In genomic region chr3:141064255-141064926, GRCh38 we compare ENCODE assay signal across 24 cellular contexts. TPM values are rescaled to one million over a fixed set of nuclear protein-coding genes. Genes with fewer than 3 reads are reported as not detected.
DNase-seq lines count a peak whose midpoint lies in the region; ATAC-seq and TF ChIP-seq lines count a peak whose summit lies in the region.
"Had no signal": no experiment of that assay in that cellular context is flagged by ENCODE, and none has a peak within 500 bp of the region (broad histone marks: within the 10 kb centered on the region; RNA-seq: fewer than 3 reads in every experiment).

No MANE protein-coding gene starts in this region.

- H3K9ac ChIP-seq in Loucy (ENCODE audit: low read depth, low read length, poor library complexity, severe bottlenecking) = peak overlapping the region; percentile 67
- no peak overlapping the region for H3K9ac ChIP-seq in mesenchymal stem cell (ENCODE audit: low read length)
- H3K9ac ChIP-seq: SK-N-SH had no signal

- no peak overlapping the region for H3K14ac ChIP-seq in mesenchymal stem cell (ENCODE audit: low read length in 2 of 2)

- no peaks in the 10 kb centered on the region for H3K9me2 ChIP-seq in Loucy (replicated peaks; ENCODE audit: low read depth, low read length)
- H3K9me2 ChIP-seq: SK-N-SH had no signal

- no peak overlapping the region for H3K18ac ChIP-seq in mesenchymal stem cell (ENCODE audit: low read depth in 1 of 2, low read length in 2 of 2)

- no peaks in the 10 kb centered on the region for H3K27me3 ChIP-seq in Loucy (ENCODE audit: insufficient read depth, low read length, poor library complexity, severe bottlenecking)
- peaks cover 15 to 23% of the 10 kb centered on the region in 2 experiments for H3K27me3 ChIP-seq in mesenchymal stem cell (ENCODE audit: control insufficient read depth in 1 of 2, insufficient read depth in 1 of 2, low read length in 2 of 2)
- no peaks in the 10 kb centered on the region for H3K27me3 ChIP-seq in sigmoid colon
- H3K27me3 ChIP-seq: ascending aorta, gastroesophageal sphincter, thyroid gland had no signal

- H4K8ac ChIP-seq in mesenchymal stem cell (ENCODE audit: low read length) = no peak overlapping the region

- H2BK5ac ChIP-seq in mesenchymal stem cell (ENCODE audit: low read depth, low read length, poor library complexity, severe bottlenecking) = no peak overlapping the region

- H3K4me1 ChIP-seq in Loucy (ENCODE audit: insufficient read depth, low read length, poor library complexity, severe bottlenecking) = peaks cover 22% of the 10 kb centered on the region
- peaks cover 9% of the 10 kb centered on the region for H3K4me1 ChIP-seq in mesenchymal stem cell (ENCODE audit: control insufficient read depth, insufficient read depth, low read depth, low read length)
- no peaks in the 10 kb centered on the region for H3K4me1 ChIP-seq in sigmoid colon
- H3K4me1 ChIP-seq: ascending aorta, gastroesophageal sphincter, lower lobe of right lung, stomach, thyroid gland had no signal

- no peak overlapping the region for H4K91ac ChIP-seq in mesenchymal stem cell (ENCODE audit: low read length)

- no peak overlapping the region for H2BK12ac ChIP-seq in mesenchymal stem cell (ENCODE audit: low read length in 2 of 2)

- H2AFZ ChIP-seq in Loucy (ENCODE audit: low read length) (peak overlapping the region; percentile 89), mesenchymal stem cell (ENCODE audit: low read depth, low read length) (no peak overlapping the region)

- no peak for TF ChIP-seq EP300 in sigmoid colon (IDR thresholded peaks at IDR 0.05)

- H3K9me3 ChIP-seq in Loucy (ENCODE audit: insufficient read depth, low read depth, low read length) (no peaks in the 10 kb centered on the region), mesenchymal stem cell (ENCODE audit: control insufficient read depth, low read length) (no peaks in the 10 kb centered on the region), sigmoid colon (no peaks in the 10 kb centered on the region)
- H3K9me3 ChIP-seq: ascending aorta, gastroesophageal sphincter, lower lobe of right lung, SK-N-SH, stomach, thyroid gland had no signal

- no peaks in the 10 kb centered on the region for H3K79me1 ChIP-seq in mesenchymal stem cell (replicated peaks; ENCODE audit: low read length, poor library complexity, severe bottlenecking)

- H3K79me2 ChIP-seq in Loucy (ENCODE audit: insufficient read depth, low read length) = peaks cover 10% of the 10 kb centered on the region; the same call in 1 of the 2 replicates

- ATAC-seq in Right ventricle myocardium superior (ENCODE audit: poor library complexity) (peak; percentile 51), GM21390 (IDR thresholded peaks at IDR 0.05; ENCODE audit: unreplicated experiment) (no peak), HG03159 (IDR thresholded peaks at IDR 0.05; ENCODE audit: unreplicated experiment) (no peak)
- ATAC-seq: activated CD4-positive, alpha-beta T cell treated with anti-CD3 and anti-CD28 coated beads for 36 hours; gastroesophageal sphincter; T-helper 17 cell had no signal

- H3K4ac ChIP-seq in mesenchymal stem cell (ENCODE audit: low read depth in 1 of 2, low read length in 2 of 2) = no peak overlapping the region

- no peak overlapping the region for H2BK120ac ChIP-seq in mesenchymal stem cell (ENCODE audit: low read depth, low read length)

- H4K20me1 ChIP-seq in Loucy (ENCODE audit: insufficient read depth, low read length, poor library complexity, severe bottlenecking) = no peaks in the 10 kb centered on the region

- no peak for TF ChIP-seq CTCF in Loucy (conservative IDR thresholded peaks at IDR 0.05; ENCODE audit: low read length)
- TF ChIP-seq CTCF in sigmoid colon (IDR thresholded peaks at IDR 0.05) = no peak

- DNase-seq in Right ventricle myocardium superior = no peak
- no peak for DNase-seq in mesenchymal stem cell
- DNase-seq in sigmoid colon = peak; percentile 40
- no peak for DNase-seq in NCI-H1930 (lab: John Stamatoyannopoulos, UW)
- DNase-seq: activated CD4-positive, alpha-beta T cell treated with anti-CD3 and anti-CD28 coated beads for 36 hours; activated effector memory CD4-positive, alpha-beta T cell treated with Interleukin-2 at 50 U/mL for 16 hours; activated naive CD8-positive, alpha-beta T cell treated with anti-CD3 and anti-CD28 coated beads for 36 hours; C1 segment of cervical spinal cord; Calu3; lower lobe of right lung; NCI-H146; NCI-H446 treated with DMSO at 0.1 percent for 48 hours; stimulated activated CD4-positive, alpha-beta T cell treated with anti-CD3 and anti-CD28 coated beads, Interleukin-2, amount 100 ng/mL, for 24 hours; stomach; T-helper 17 cell; thyroid gland had no signal

- H2AK5ac ChIP-seq in mesenchymal stem cell (ENCODE audit: low read length, severe bottlenecking) = no peak overlapping the region

- no peak overlapping the region for H3K23ac ChIP-seq in mesenchymal stem cell (ENCODE audit: low read length in 2 of 2)

- no peak for TF ChIP-seq POLR2A in sigmoid colon (IDR thresholded peaks at IDR 0.05)

- H3K27ac ChIP-seq in mesenchymal stem cell (ENCODE audit: low read length, poor library complexity, severe bottlenecking) (peak overlapping the region; percentile 28), sigmoid colon (no peak overlapping the region)
- H3K27ac ChIP-seq: ascending aorta, lower lobe of right lung, RWPE1, stomach, thyroid gland had no signal

- WGBS in mesenchymal stem cell = 96% methylated on average over 6 of the region's 6 CpGs
- WGBS in sigmoid colon, 2 donors = 74 to 79% methylated on average over 6 of the region's 6 CpGs

- no peaks in the 10 kb centered on the region for H3K36me3 ChIP-seq in Loucy (ENCODE audit: insufficient read depth, low read length)
- no peaks in the 10 kb centered on the region for H3K36me3 ChIP-seq in mesenchymal stem cell (ENCODE audit: control insufficient read depth in 1 of 2, insufficient read depth in 2 of 2, low read depth in 1 of 2, low read length in 2 of 2)
- H3K36me3 ChIP-seq in sigmoid colon = no peaks in the 10 kb centered on the region
- H3K36me3 ChIP-seq: ascending aorta, gastroesophageal sphincter, lower lobe of right lung, stomach, thyroid gland had no signal

- H3K4me2 ChIP-seq in Loucy (ENCODE audit: low read depth, low read length, poor library complexity, severe bottlenecking) (peak overlapping the region; percentile 77), mesenchymal stem cell (ENCODE audit: low read length, poor library complexity, severe bottlenecking) (no peak overlapping the region)
- H3K4me2 ChIP-seq: SK-N-SH had no signal

- H3K4me3 ChIP-seq in Loucy (ENCODE audit: low read length, poor library complexity, severe bottlenecking) = peak overlapping the region; percentile 53
- no peak overlapping the region for H3K4me3 ChIP-seq in mesenchymal stem cell (ENCODE audit: insufficient read depth in 1 of 2, low read depth in 1 of 2, low read length in 2 of 2)
- H3K4me3 ChIP-seq in sigmoid colon = no peak overlapping the region
- H3K4me3 ChIP-seq: ascending aorta, gastroesophageal sphincter, lower lobe of right lung, stomach, thyroid gland had no signal

- intact Hi-C loops in Right ventricle myocardium superior (cut with DNase I) = no loop called here
- intact Hi-C loops in sigmoid colon (cut with DNase I) = no loop called here

- H3F3A ChIP-seq in Loucy (ENCODE audit: low read depth) = no peaks in the 10 kb centered on the region

- H2BK15ac ChIP-seq in mesenchymal stem cell (ENCODE audit: low read depth, poor library complexity, severe bottlenecking) = no peak overlapping the region

RNA-seq across cellular contexts. Expression of gene SPSB4, which starts 13.2 kb away (rescaled TPM):
- 7.3 TPM for total RNA-seq in Right ventricle myocardium superior
- polyA plus RNA-seq in mesenchymal stem cell (2013, experiment 1 of 2) = not detected
- not detected for polyA plus RNA-seq in mesenchymal stem cell (2013, experiment 2 of 2)
- 1 to 10 TPM in 2 of 4 donors, under 1 TPM in 2; 0.16 to 1.4 (median 0.67) TPM for total RNA-seq in sigmoid colon
- under 1 TPM in 2 of 3 donors, not detected in 1; 0.10 to 0.60 TPM for polyA plus RNA-seq in sigmoid colon
- total RNA-seq: activated CD4-positive, alpha-beta T cell treated with anti-CD3 and anti-CD28 coated beads for 36 hours; activated naive CD8-positive, alpha-beta T cell treated with anti-CD3 and anti-CD28 coated beads for 36 hours; ascending aorta; Calu3; fibroblast of lung; T-helper 17 cell had no signal
- polyA plus RNA-seq: fibroblast of lung had no signal
